Comparison of ENCODE assay signal across 14 cellular contexts in the genomic region with DNA sequence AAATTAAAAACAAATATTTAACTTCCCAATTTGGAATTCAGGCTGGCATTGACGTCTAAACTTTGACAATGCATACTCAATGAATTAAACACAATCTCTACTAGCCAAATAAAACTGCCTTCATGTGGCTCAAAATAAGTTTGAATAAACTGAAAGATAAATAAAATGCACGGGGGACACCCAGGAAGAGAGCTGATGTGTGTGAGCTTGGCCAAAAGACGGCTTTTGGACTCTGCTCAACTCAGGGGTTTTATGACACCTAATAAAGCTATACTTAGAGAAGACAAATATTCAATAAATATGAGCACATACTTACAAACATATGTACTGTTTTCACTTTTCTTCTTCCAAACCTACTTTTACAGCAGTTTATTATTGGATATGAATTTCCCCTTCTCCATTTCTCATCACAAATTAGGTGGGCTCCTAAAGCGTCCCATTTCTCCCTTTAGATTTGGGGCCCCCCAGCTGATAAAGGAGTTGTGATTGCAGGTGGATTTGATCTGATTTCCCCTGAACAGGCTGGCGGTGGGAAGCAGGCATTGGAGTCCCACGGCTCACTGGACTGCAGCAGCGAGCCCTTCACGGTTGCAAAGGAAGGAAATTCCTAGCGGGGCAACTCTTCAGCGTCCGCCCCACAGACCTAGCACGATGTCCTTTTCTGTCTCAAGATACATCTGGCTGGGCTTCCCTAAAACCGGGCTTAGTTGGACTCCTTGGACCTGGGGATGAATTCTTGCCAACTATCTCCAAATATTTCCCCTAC.
A peak's percentile ranks its signal among the peaks of the same experiment; 100 is the strongest.
DNase-seq lines count a peak whose midpoint lies in the region; ATAC-seq and TF ChIP-seq lines count a peak whose summit lies in the region.
"Had no signal": no experiment of that assay in that cellular context is flagged by ENCODE, and none has a peak within 500 bp of the region (broad histone marks: within the 10 kb centered on the region; RNA-seq: fewer than 3 reads in every experiment).

No MANE protein-coding gene starts in this region.

- H3K4me1 ChIP-seq in left ventricle myocardium inferior (peaks cover 67% of the 10 kb centered on the region), heart right ventricle (peaks cover 20 to 77% (median 68%) of the 10 kb centered on the region in 9 donors), neuronal stem cell (ENCODE audit: control insufficient read depth in 2 of 2, insufficient read depth in 1 of 2, low read depth in 1 of 2, low read length in 2 of 2) (peaks cover 6 to 36% of the 10 kb centered on the region in 2 donors)
- H3K4me1 ChIP-seq: SJCRH30 had no signal

- no peak overlapping the region for H3K4me2 ChIP-seq in neuronal stem cell (ENCODE audit: insufficient read depth, low read length, poor library complexity, severe bottlenecking)

- H3K27me3 ChIP-seq in left ventricle myocardium inferior (ENCODE audit: low read depth) (peaks cover 100% of the 10 kb centered on the region), heart right ventricle (peaks cover 66 to 100% (median 100%) of the 10 kb centered on the region in 7 donors), neuronal stem cell (ENCODE audit: control insufficient read depth in 3 of 3, insufficient read depth in 3 of 3, low read depth in 1 of 3, low read length in 3 of 3) (peaks cover 74 to 98% (median 89%) of the 10 kb centered on the region in 3 experiments)

- peaks cover 86% of the 10 kb centered on the region for H3K4me1 Mint-ChIP-seq in dendritic cell treated with granulocyte-macrophage colony-stimulating factor and Interleukin-4, amounts not matched to agents 40 ng/mL and 50 ng/mL, for 4 days (ENCODE audit: low read depth)
- peaks cover 61% of the 10 kb centered on the region for H3K4me1 Mint-ChIP-seq in activated T-cell treated with anti-CD3 and anti-CD28 coated beads, Interleukin-2, amount 50 U/mL, for 72 hours (ENCODE audit: low read depth)

- no peak overlapping the region for H3K18ac ChIP-seq in neuronal stem cell (ENCODE audit: low read length)

- H3K14ac ChIP-seq in neuronal stem cell (ENCODE audit: low read length), result no peak overlapping the region

- no peak overlapping the region for H2BK12ac ChIP-seq in neuronal stem cell (ENCODE audit: low read length)

- 7 to 8% methylated on average over 13 of the region's 13 CpGs for WGBS in heart right ventricle, 2 donors
- WGBS in neuronal stem cell (ENCODE audit: extremely low coverage in 2 of 2, insufficient read length in 2 of 2, insufficient replicate concordance in 1 of 2), 2 donors, result no CpG with 5 or more reads among the region's 13 CpGs

- no peak for TF ChIP-seq CTCF in left ventricle myocardium inferior (IDR thresholded peaks at IDR 0.05; ENCODE audit: borderline replicate concordance)
- TF ChIP-seq CTCF in heart right ventricle (IDR thresholded peaks at IDR 0.05), result no peak

- H3K4ac ChIP-seq in neuronal stem cell (ENCODE audit: low read length), result no peak overlapping the region

- H3K9me3 ChIP-seq in left ventricle myocardium inferior (replicated peaks), result no peaks in the 10 kb centered on the region
- H3K9me3 ChIP-seq in heart right ventricle, result no peaks in the 10 kb centered on the region
- peaks cover 0 to 8% of the 10 kb centered on the region in 2 donors for H3K9me3 ChIP-seq in neuronal stem cell (replicated peaks in 1 of 2; ENCODE audit: control insufficient read depth in 2 of 2, insufficient read depth in 1 of 2, low read depth in 1 of 2, low read length in 2 of 2)
- H3K9me3 ChIP-seq: right lobe of liver, SJCRH30 had no signal

- H3K36me3 ChIP-seq in left ventricle myocardium inferior (no peaks in the 10 kb centered on the region), heart right ventricle (no peaks in the 10 kb centered on the region), neuronal stem cell (replicated peaks in 1 of 2; ENCODE audit: control insufficient read depth in 2 of 2, insufficient read depth in 2 of 2, low read length in 2 of 2) (no peaks in the 10 kb centered on the region)
- H3K36me3 ChIP-seq: right lobe of liver, SJCRH30 had no signal

- ATAC-seq in heart right ventricle, result no peak
- no peak for ATAC-seq in activated T-cell treated with anti-CD3 and anti-CD28 coated beads, Interleukin-2, amount 50 U/mL, for 72 hours (replicated peaks in 1 of 2)
- ATAC-seq in left lobe of liver, result no peak
- ATAC-seq: GM12878 had no signal

- H3K4me3 ChIP-seq in left ventricle myocardium inferior (peak overlapping the region; percentile 25), heart right ventricle (peak overlapping the region in 5 of 10 donors; percentile 25 to 33 (median 29)), neuronal stem cell (ENCODE audit: low read length in 2 of 2) (no peak overlapping the region)
- H3K4me3 ChIP-seq: GM12878, right lobe of liver, SJCRH30 had no signal

- peak overlapping the region; percentile 41 for H3K4me3 Mint-ChIP-seq in dendritic cell treated with granulocyte-macrophage colony-stimulating factor and Interleukin-4, amounts not matched to agents 40 ng/mL and 50 ng/mL, for 4 days
- H3K4me3 Mint-ChIP-seq in activated T-cell treated with anti-CD3 and anti-CD28 coated beads, Interleukin-2, amount 50 U/mL, for 72 hours, result no peak overlapping the region

- H2BK5ac ChIP-seq in neuronal stem cell (ENCODE audit: low read length), result no peak overlapping the region

- H3K79me1 ChIP-seq in neuronal stem cell (ENCODE audit: low read depth, low read length), result no peaks in the 10 kb centered on the region

- H3K27ac ChIP-seq in left ventricle myocardium inferior (replicated peaks), result no peak overlapping the region
- no peak overlapping the region for H3K27ac ChIP-seq in heart right ventricle
- no peak overlapping the region for H3K27ac ChIP-seq in neuronal stem cell (replicated peaks; ENCODE audit: low read length)
- H3K27ac ChIP-seq: right lobe of liver, SJCRH30 had no signal

- H3K9ac ChIP-seq in neuronal stem cell (ENCODE audit: low read depth, low read length, poor library complexity), result no peak overlapping the region

- no peak overlapping the region for H4K91ac ChIP-seq in neuronal stem cell (ENCODE audit: low read depth, low read length, poor library complexity)

- no peak for DNase-seq in left ventricle myocardium inferior
- DNase-seq in heart right ventricle, result no peak
- DNase-seq in neuronal stem cell (ENCODE audit: low spot score), result no peak
- DNase-seq in activated T-cell treated with anti-CD3 and anti-CD28 coated beads, Interleukin-2, amount 50 U/mL, for 72 hours, result no peak
- DNase-seq in NCI-H1694 (lab: John Stamatoyannopoulos, UW), result no peak
- no peak for DNase-seq in NCI-H748 (lab: John Stamatoyannopoulos, UW; ENCODE audit: unreplicated experiment)
- no peak for DNase-seq in left lobe of liver (ENCODE audit: low spot score)
- DNase-seq: activated T-cell treated with anti-CD3 and anti-CD28 coated beads, Interleukin-2, amount 50 U/mL, for 48 hours; hypothalamus; NCI-H1417 treated with DMSO at 0.1 percent for 48 hours; SJCRH30 had no signal

- no peaks in the 10 kb centered on the region for H3K9me3 Mint-ChIP-seq in dendritic cell treated with granulocyte-macrophage colony-stimulating factor and Interleukin-4, amounts not matched to agents 40 ng/mL and 50 ng/mL, for 4 days
- no peaks in the 10 kb centered on the region for H3K9me3 Mint-ChIP-seq in activated T-cell treated with anti-CD3 and anti-CD28 coated beads, Interleukin-2, amount 50 U/mL, for 72 hours

- no peak overlapping the region for H4K8ac ChIP-seq in neuronal stem cell (ENCODE audit: low read depth, low read length)

- peak overlapping the region; percentile 75 for H2AFZ ChIP-seq in neuronal stem cell (ENCODE audit: low read length)

- H2BK120ac ChIP-seq in neuronal stem cell (ENCODE audit: low read depth, low read length), result no peak overlapping the region

- no peaks in the 10 kb centered on the region for H3K36me3 Mint-ChIP-seq in dendritic cell treated with granulocyte-macrophage colony-stimulating factor and Interleukin-4, amounts not matched to agents 40 ng/mL and 50 ng/mL, for 4 days (ENCODE audit: low read depth)
- H3K36me3 Mint-ChIP-seq in activated T-cell treated with anti-CD3 and anti-CD28 coated beads, Interleukin-2, amount 50 U/mL, for 72 hours (ENCODE audit: insufficient read depth in 2 of 2), result peaks cover 0 to 2% of the 10 kb centered on the region in 2 donors

- H2AK5ac ChIP-seq in neuronal stem cell (ENCODE audit: low read depth, low read length), result no peak overlapping the region

- H3K23ac ChIP-seq in neuronal stem cell (ENCODE audit: low read depth, low read length, poor library complexity), result no peak overlapping the region

- H3K27me3 Mint-ChIP-seq in dendritic cell treated with granulocyte-macrophage colony-stimulating factor and Interleukin-4, amounts not matched to agents 40 ng/mL and 50 ng/mL, for 4 days, result peaks cover 96% of the 10 kb centered on the region
- H3K27me3 Mint-ChIP-seq in activated T-cell treated with anti-CD3 and anti-CD28 coated beads, Interleukin-2, amount 50 U/mL, for 72 hours (ENCODE audit: low read depth), result peaks cover 92% of the 10 kb centered on the region

- H3K27ac Mint-ChIP-seq in dendritic cell treated with granulocyte-macrophage colony-stimulating factor and Interleukin-4, amounts not matched to agents 40 ng/mL and 50 ng/mL, for 4 days, result peak overlapping the region; percentile 48
- no peak overlapping the region for H3K27ac Mint-ChIP-seq in activated T-cell treated with anti-CD3 and anti-CD28 coated beads, Interleukin-2, amount 50 U/mL, for 72 hours

- intact Hi-C loops in left ventricle myocardium inferior (cut with micrococcal nuclease), result no loop called here
- intact Hi-C loops in heart right ventricle (cut with DNase I), result no loop called here
- intact Hi-C loops in dendritic cell treated with granulocyte-macrophage colony-stimulating factor and Interleukin-4, amounts not matched to agents 40 ng/mL and 50 ng/mL, for 4 days (cut with micrococcal nuclease), result loop anchor here (10.0 kb wide), 2 partner anchors 78 to 388 kb away; partner anchors contain the start of gene EN2

- no peak overlapping the region for H2BK15ac ChIP-seq in neuronal stem cell (ENCODE audit: low read length)
